In the genomic region with DNA sequence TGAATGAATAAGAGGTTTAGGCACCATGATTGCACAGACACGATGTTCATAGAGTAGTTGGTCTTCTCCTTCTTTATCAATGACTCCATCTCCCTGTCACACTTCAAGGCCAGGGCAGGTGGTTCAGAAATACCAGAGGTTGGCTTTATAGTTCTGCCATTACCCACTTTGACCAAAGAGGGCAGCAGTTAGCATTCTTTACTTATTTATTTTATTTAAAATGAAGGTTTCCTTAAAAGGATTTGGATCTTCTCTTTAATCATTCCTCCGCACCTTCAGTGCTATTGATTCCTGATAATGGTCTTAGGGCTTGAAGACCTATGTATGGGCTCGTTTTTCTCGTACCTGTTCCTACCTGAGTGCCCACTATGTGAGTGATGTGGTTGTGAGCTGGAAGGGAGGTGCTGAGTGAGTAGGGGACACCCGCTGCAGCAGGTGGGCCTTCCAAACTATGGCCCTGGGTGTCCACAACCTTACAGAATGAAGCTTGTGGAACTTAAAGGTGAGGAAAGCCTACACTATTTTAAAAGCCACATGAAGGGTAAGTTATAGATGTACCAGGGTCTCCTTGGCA, we compare ENCODE assay signal across 8 cellular contexts. TPM values are rescaled to one million over a fixed set of nuclear protein-coding genes. Genes with fewer than 3 reads are reported as not detected.
DNase-seq lines count a peak whose midpoint lies in the region; ATAC-seq, FAIRE-seq and TF ChIP-seq lines count a peak whose summit lies in the region.

No MANE protein-coding gene starts in this region.

- FAIRE-seq in A549 (lab: Jason Lieb, UNC), result no peak

- no peak for TF ChIP-seq EP300 in A549 (IDR thresholded peaks at IDR 0.05)

- H3K27ac ChIP-seq in A549, result no peak overlapping the region

- no peak for TF ChIP-seq RAD21 in A549 (conservative IDR thresholded peaks at IDR 0.05 in 1 of 2, IDR thresholded peaks at IDR 0.05 in 1 of 2)

- H3K4me3 ChIP-seq in A549 (no peak overlapping the region), GM12865 (ENCODE audit: low read depth, low read length) (no peak overlapping the region), kidney epithelial cell (ENCODE audit: low read depth, low read length) (no peak overlapping the region)

- no peak for TF ChIP-seq POLR2A in A549 (IDR thresholded peaks at IDR 0.05; ENCODE audit: low read length)

- in situ Hi-C loops in SK-MEL-5 (cut with HindIII; ENCODE audit: low pct_unique_long_range_greater_than_20kb, low sequenced_read_pairs), result loop anchor here (25.0 kb wide), 1 partner anchor 376 kb away; no protein-coding TSS in a partner anchor

- no peaks in the 10 kb centered on the region for H3K4me1 ChIP-seq in A549

- no peak overlapping the region for H3K4me2 ChIP-seq in A549

- POLR2A ChIA-PET in A549 (lab: Yijun Ruan, JAX), result no interaction called here

- H3K9me3 ChIP-seq in A549, result no peaks in the 10 kb centered on the region

- CTCF ChIA-PET in A549 (lab: Yijun Ruan, JAX), result interaction anchor here (0.6 to 3.0 kb wide), 3 partner anchors 38 to 307 kb away, joined by 3 to 12 read pairs (median 4); no protein-coding TSS in a partner anchor

- DNase-seq in A549 (ENCODE audit: low read depth in 1 of 2, low spot score in 1 of 2) (peak; percentile 5 to 18), GM12865 (ENCODE audit: low read depth) (peak; percentile 7), SK-MEL-5 (ENCODE audit: low read depth, low spot score) (peak; percentile 47), kidney epithelial cell (ENCODE audit: low read depth) (no peak)
- DNase-seq in stimulated activated CD4-positive, alpha-beta T cell treated with anti-CD3 and anti-CD28 coated beads, Interleukin-2, amount 100 ng/mL, for 48 hours, result no peak
- no peak for DNase-seq in activated effector memory CD4-positive, alpha-beta T cell treated with anti-CD3 and anti-CD28 coated beads, Interleukin-2, amount 50 U/mL, for 16 hours

- ATAC-seq in A549, result 0 out of 6 replicates have a peak, but pooled peaks of 1 of the 2 experiments have one; percentile 37
- ATAC-seq in HG03354 (IDR thresholded peaks at IDR 0.05; ENCODE audit: poor library complexity, severe bottlenecking, unreplicated experiment), result no peak
- ATAC-seq in HG03571 (IDR thresholded peaks at IDR 0.05; ENCODE audit: unreplicated experiment), result no peak

- 17% methylated on average over 5 of the region's 5 CpGs for WGBS in A549 (ENCODE audit: missing lambda C conversion rate)

- H3K27me3 ChIP-seq in kidney epithelial cell (ENCODE audit: control insufficient read depth, insufficient read depth, low read length), result no peaks in the 10 kb centered on the region

- TF ChIP-seq CTCF in A549 (IDR thresholded peaks at IDR 0.05) (peak; percentile 23; the same call in 2 of the 3 replicates), GM12865 (IDR thresholded peaks at IDR 0.05; ENCODE audit: insufficient read depth, low read depth, low read length, missing control alignments) (peak; percentile 33), kidney epithelial cell (IDR thresholded peaks at IDR 0.05; ENCODE audit: insufficient read depth, low read length, poor library complexity, severe bottlenecking) (peak; percentile 57)

- no peaks in the 10 kb centered on the region for H3K36me3 ChIP-seq in kidney epithelial cell (ENCODE audit: control insufficient read depth, insufficient read depth, low read length)

TF ChIP-seq in A549, 52 proteins besides CTCF, POLR2A, EP300 and RAD21:
- TF ChIP-seq, protein P1, sequence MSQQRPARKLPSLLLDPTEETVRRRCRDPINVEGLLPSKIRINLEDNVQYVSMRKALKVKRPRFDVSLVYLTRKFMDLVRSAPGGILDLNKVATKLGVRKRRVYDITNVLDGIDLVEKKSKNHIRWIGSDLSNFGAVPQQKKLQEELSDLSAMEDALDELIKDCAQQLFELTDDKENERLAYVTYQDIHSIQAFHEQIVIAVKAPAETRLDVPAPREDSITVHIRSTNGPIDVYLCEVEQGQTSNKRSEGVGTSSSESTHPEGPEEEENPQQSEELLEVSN (IDR thresholded peaks at IDR 0.05; ENCODE audit: borderline replicate concordance, low read depth), result no peak
- TF ChIP-seq GATA3 (IDR thresholded peaks at IDR 0.05; ENCODE audit: borderline replicate concordance) (no peak), NFE2L2 (conservative IDR thresholded peaks at IDR 0.05; ENCODE audit: low read length) (no peak), HDAC2 (IDR thresholded peaks at IDR 0.05) (no peak), PHF8 (IDR thresholded peaks at IDR 0.05; ENCODE audit: borderline replicate concordance, low read depth) (no peak), RCOR1 (IDR thresholded peaks at IDR 0.05; ENCODE audit: low read depth, low read length) (no peak), RFX5 (IDR thresholded peaks at IDR 0.05) (no peak), RNF2 (IDR thresholded peaks at IDR 0.05; ENCODE audit: borderline replicate concordance, low read depth) (no peak), SMC3 (IDR thresholded peaks at IDR 0.05) (no peak), HOXB13 (CRISPR knock-in tag; IDR thresholded peaks at IDR 0.05; ENCODE audit: low read depth) (no peak), HOXA7 (CRISPR knock-in tag; IDR thresholded peaks at IDR 0.05) (no peak), ESRRA (IDR thresholded peaks at IDR 0.05; ENCODE audit: borderline replicate concordance, low read length) (no peak), KDM5A (IDR thresholded peaks at IDR 0.05) (no peak), ZSCAN20 (CRISPR knock-in tag; IDR thresholded peaks at IDR 0.05) (no peak), CBX2 (IDR thresholded peaks at IDR 0.05; ENCODE audit: borderline replicate concordance, low read depth) (no peak), NPAS2 (CRISPR knock-in tag; IDR thresholded peaks at IDR 0.05; ENCODE audit: borderline replicate concordance) (no peak)
- TF ChIP-seq, protein P2, sequence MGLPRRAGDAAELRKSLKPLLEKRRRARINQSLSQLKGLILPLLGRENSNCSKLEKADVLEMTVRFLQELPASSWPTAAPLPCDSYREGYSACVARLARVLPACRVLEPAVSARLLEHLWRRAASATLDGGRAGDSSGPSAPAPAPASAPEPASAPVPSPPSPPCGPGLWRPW (IDR thresholded peaks at IDR 0.05), result no peak
- TF ChIP-seq, protein P3, sequence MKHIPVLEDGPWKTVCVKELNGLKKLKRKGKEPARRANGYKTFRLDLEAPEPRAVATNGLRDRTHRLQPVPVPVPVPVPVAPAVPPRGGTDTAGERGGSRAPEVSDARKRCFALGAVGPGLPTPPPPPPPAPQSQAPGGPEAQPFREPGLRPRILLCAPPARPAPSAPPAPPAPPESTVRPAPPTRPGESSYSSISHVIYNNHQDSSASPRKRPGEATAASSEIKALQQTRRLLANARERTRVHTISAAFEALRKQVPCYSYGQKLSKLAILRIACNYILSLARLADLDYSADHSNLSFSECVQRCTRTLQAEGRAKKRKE (CRISPR knock-in tag; IDR thresholded peaks at IDR 0.05; ENCODE audit: low read depth), result no peak
- TF ChIP-seq, protein P4, sequence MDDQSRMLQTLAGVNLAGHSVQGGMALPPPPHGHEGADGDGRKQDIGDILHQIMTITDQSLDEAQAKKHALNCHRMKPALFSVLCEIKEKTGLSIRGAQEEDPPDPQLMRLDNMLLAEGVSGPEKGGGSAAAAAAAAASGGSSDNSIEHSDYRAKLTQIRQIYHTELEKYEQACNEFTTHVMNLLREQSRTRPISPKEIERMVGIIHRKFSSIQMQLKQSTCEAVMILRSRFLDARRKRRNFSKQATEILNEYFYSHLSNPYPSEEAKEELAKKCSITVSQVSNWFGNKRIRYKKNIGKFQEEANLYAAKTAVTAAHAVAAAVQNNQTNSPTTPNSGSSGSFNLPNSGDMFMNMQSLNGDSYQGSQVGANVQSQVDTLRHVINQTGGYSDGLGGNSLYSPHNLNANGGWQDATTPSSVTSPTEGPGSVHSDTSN (IDR thresholded peaks at IDR 0.05), result no peak
- TF ChIP-seq, protein P5, sequence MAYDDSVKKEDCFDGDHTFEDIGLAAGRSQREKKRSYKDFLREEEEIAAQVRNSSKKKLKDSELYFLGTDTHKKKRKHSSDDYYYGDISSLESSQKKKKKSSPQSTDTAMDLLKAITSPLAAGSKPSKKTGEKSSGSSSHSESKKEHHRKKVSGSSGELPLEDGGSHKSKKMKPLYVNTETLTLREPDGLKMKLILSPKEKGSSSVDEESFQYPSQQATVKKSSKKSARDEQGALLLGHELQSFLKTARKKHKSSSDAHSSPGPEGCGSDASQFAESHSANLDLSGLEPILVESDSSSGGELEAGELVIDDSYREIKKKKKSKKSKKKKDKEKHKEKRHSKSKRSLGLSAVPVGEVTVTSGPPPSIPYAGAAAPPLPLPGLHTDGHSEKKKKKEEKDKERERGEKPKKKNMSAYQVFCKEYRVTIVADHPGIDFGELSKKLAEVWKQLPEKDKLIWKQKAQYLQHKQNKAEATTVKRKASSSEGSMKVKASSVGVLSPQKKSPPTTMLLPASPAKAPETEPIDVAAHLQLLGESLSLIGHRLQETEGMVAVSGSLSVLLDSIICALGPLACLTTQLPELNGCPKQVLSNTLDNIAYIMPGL (CRISPR knock-in tag; IDR thresholded peaks at IDR 0.05; ENCODE audit: borderline replicate concordance), result no peak

RNA-seq across cellular contexts. Expression of gene TIMP3, which starts 34.9 kb away (rescaled TPM):
- polyA plus RNA-seq in A549 (2011; rRNA removed) (1.7 and 2.1 TPM in 2 replicates), A549 (2017; fragmentation: RNase III; extraction: RNeasy Plus Mini Kit Qiagen cat#74134 plus additional on column Dnase treatment) (0.97 to 1.6 TPM (median 1.4 TPM) in 3 replicates)
- 1.2 and 1.8 TPM in 2 replicates for polyA plus RNA-seq in A549 (2012; cell fraction: cytosol; rRNA removed)
- 2.1 and 2.4 TPM in 2 replicates for polyA plus RNA-seq in A549 (2012; cell fraction: nucleus; rRNA removed)
- polyA minus RNA-seq in A549 (2011; rRNA and poly(A)+ RNA removed), result 1.8 and 1.9 TPM in 2 replicates
- 76.4 and 78.8 TPM in 2 replicates for total RNA-seq in SK-MEL-5 (2014; rRNA removed; shearing (Covaris generic))
- 141 and 160 TPM in 2 replicates for polyA plus RNA-seq in SK-MEL-5 (2015; cell fraction: cytosol; rRNA removed)
- 37.5 and 44.4 TPM in 2 replicates for polyA plus RNA-seq in SK-MEL-5 (2015; cell fraction: nucleus; rRNA removed)
- total RNA-seq in kidney epithelial cell, result 44.2 and 45.6 TPM in 2 replicates

Comparison
In these comparisons a context has a peak if more than half of its experiments do, and no peak if none do; other contexts are left out.
1. DNase-seq: peak in A549 (2 of 2), GM12865 (single experiment) and SK-MEL-5 (single experiment); none in kidney epithelial cell (single experiment), stimulated activated CD4-positive, alpha-beta T cell treated with anti-CD3 and anti-CD28 coated beads, Interleukin-2, amount 100 ng/mL, for 48 hours (0 of 2) and activated effector memory CD4-positive, alpha-beta T cell treated with anti-CD3 and anti-CD28 coated beads, Interleukin-2, amount 50 U/mL, for 16 hours (single experiment).
2. Peak in every context shown above with its lines, with median percentiles within 50 percentile points of each other: CTCF ChIP-seq.